In genomic region chr6:62035952-62036351, GRCh38 we compare ENCODE assay signal across 21 cellular contexts.
A peak's percentile ranks its signal among the peaks of the same experiment; 100 is the strongest.
DNase-seq lines count a peak whose midpoint lies in the region; ATAC-seq, FAIRE-seq and TF ChIP-seq lines count a peak whose summit lies in the region.
"Had no signal": no experiment of that assay in that cellular context is flagged by ENCODE, and none has a peak within 500 bp of the region (broad histone marks: within the 10 kb centered on the region; RNA-seq: fewer than 3 reads in every experiment).

No MANE protein-coding gene starts in this region.

- no peak for FAIRE-seq in frontal cortex (lab: Jason Lieb, UNC)
- FAIRE-seq: GM12891, GM18507, H54 had no signal

- intact Hi-C loops in activated CD8-positive, alpha-beta T cell treated with anti-CD3 and anti-CD28 coated beads for 36 hours (cut with micrococcal nuclease): no loop called here
- intact Hi-C loops in stomach (cut with DNase I; ENCODE audit: low total_unique reads): no loop called here

- POLR2A ChIA-PET in activated CD8-positive, alpha-beta T cell treated with anti-CD3 and anti-CD28 coated beads for 36 hours (lab: Charles Lee): no interaction called here

- H3K27ac ChIP-seq in 22Rv1 (no peak overlapping the region), hepatocyte (no peak overlapping the region), stomach (no peak overlapping the region)

- no peaks in the 10 kb centered on the region for H3K79me2 ChIP-seq in hepatocyte

- no peak overlapping the region for H3K4me3 Mint-ChIP-seq in activated CD8-positive, alpha-beta T cell treated with anti-CD3 and anti-CD28 coated beads for 36 hours
- H3K4me3 Mint-ChIP-seq: CD4-positive, CD25-positive, alpha-beta regulatory T cell; CD8-positive, alpha-beta T cell; GM23338; HFFc6 had no signal

- H3K36me3 ChIP-seq in hepatocyte (replicated peaks; ENCODE audit: insufficient read depth, low read depth) (no peaks in the 10 kb centered on the region), stomach (no peaks in the 10 kb centered on the region)
- H3K36me3 ChIP-seq: HAP-1 had no signal

- no peak for ATAC-seq in activated CD8-positive, alpha-beta T cell treated with anti-CD3 and anti-CD28 coated beads for 36 hours
- ATAC-seq: CD8-positive, alpha-beta T cell; GM23338 had no signal

- H3K4me1 ChIP-seq in hepatocyte (ENCODE audit: insufficient read depth): no peaks in the 10 kb centered on the region
- no peaks in the 10 kb centered on the region for H3K4me1 ChIP-seq in stomach
- H3K4me1 ChIP-seq: Caco-2, HAP-1 had no signal

- no peak overlapping the region for H3K4me2 ChIP-seq in hepatocyte

- H3K9me2 ChIP-seq in hepatocyte (replicated peaks; ENCODE audit: insufficient read depth): no peaks in the 10 kb centered on the region

- TF ChIP-seq POLR2A in stomach (IDR thresholded peaks at IDR 0.05): no peak

- no peaks in the 10 kb centered on the region for H3K36me3 Mint-ChIP-seq in activated CD8-positive, alpha-beta T cell treated with anti-CD3 and anti-CD28 coated beads for 36 hours (ENCODE audit: low read depth)
- H3K36me3 Mint-ChIP-seq: CD4-positive, CD25-positive, alpha-beta regulatory T cell; CD8-positive, alpha-beta T cell had no signal

- H4K20me1 ChIP-seq in hepatocyte (ENCODE audit: insufficient read depth, poor library complexity, severe bottlenecking): no peaks in the 10 kb centered on the region

- CTCF ChIA-PET in activated CD8-positive, alpha-beta T cell treated with anti-CD3 and anti-CD28 coated beads for 36 hours (lab: Charles Lee): interaction anchor here (0.6 kb wide), 1 partner anchor 63 kb away, joined by 3 read pairs; no protein-coding TSS in a partner anchor

- 74% methylated on average over 1 of the region's 1 CpG for WGBS in hepatocyte (ENCODE audit: low lambda C conversion rate, missing lambda C conversion rate)
- 50 to 73% (median 56%) methylated on average over 1 of the region's 1 CpG for WGBS in stomach, 5 donors

- H3K27ac Mint-ChIP-seq in activated CD8-positive, alpha-beta T cell treated with anti-CD3 and anti-CD28 coated beads for 36 hours: no peak overlapping the region
- H3K27ac Mint-ChIP-seq: CD4-positive, CD25-positive, alpha-beta regulatory T cell; CD8-positive, alpha-beta T cell; HFFc6 had no signal

- H3K4me1 Mint-ChIP-seq in activated CD8-positive, alpha-beta T cell treated with anti-CD3 and anti-CD28 coated beads for 36 hours (ENCODE audit: low read depth): no peaks in the 10 kb centered on the region
- H3K4me1 Mint-ChIP-seq: CD4-positive, CD25-positive, alpha-beta regulatory T cell had no signal

- no peak overlapping the region for H2AFZ ChIP-seq in hepatocyte
- H2AFZ ChIP-seq: GM23338 had no signal

- H3K4me3 ChIP-seq in LNCaP clone FGC (ENCODE audit: low read depth, low read length) (no peak overlapping the region), hepatocyte (no peak overlapping the region), stomach (no peak overlapping the region)
- H3K4me3 ChIP-seq: GM23338, HAP-1 had no signal

- H3K27me3 ChIP-seq in hepatocyte: no peaks in the 10 kb centered on the region
- H3K27me3 ChIP-seq in stomach: no peaks in the 10 kb centered on the region

- no peak for TF ChIP-seq EP300 in stomach (IDR thresholded peaks at IDR 0.05)

- peak; percentile 52 for DNase-seq in DMS53 (lab: John Stamatoyannopoulos, UW)
- peak; percentile 88 for DNase-seq in LNCaP clone FGC (ENCODE audit: low read depth)
- no peak for DNase-seq in hepatocyte (ENCODE audit: low spot score)
- DNase-seq in KG1 (lab: John Stamatoyannopoulos, UW): no peak
- DNase-seq in activated CD8-positive, alpha-beta T cell treated with anti-CD3 and anti-CD28 coated beads for 36 hours: no peak
- DNase-seq in frontal cortex (ENCODE audit: low spot score in 2 of 2): no peak
- no peak for DNase-seq in stomach
- DNase-seq: C1 segment of cervical spinal cord; Caco-2; CD4-positive, CD25-positive, alpha-beta regulatory T cell; CD8-positive, alpha-beta T cell; DMS153; DMS79 treated with DMSO at 0.1 percent for 48 hours; GF-D8; HFFc6 had no signal

- TF ChIP-seq CTCF in 22Rv1 (IDR thresholded peaks at IDR 0.05) (peak; percentile 10; the same call in 1 of the 2 replicates), LNCaP clone FGC (IDR thresholded peaks at IDR 0.05; ENCODE audit: control insufficient read depth, extremely low read depth, insufficient read depth) (peak; percentile 44), hepatocyte (IDR thresholded peaks at IDR 0.05; ENCODE audit: poor library complexity) (peak; percentile 12), stomach (IDR thresholded peaks at IDR 0.05) (no peak)
- TF ChIP-seq CTCF in activated CD8-positive, alpha-beta T cell treated with anti-CD3 and anti-CD28 coated beads for 36 hours (IDR thresholded peaks at IDR 0.05): no peak

- no peaks in the 10 kb centered on the region for H3K27me3 Mint-ChIP-seq in activated CD8-positive, alpha-beta T cell treated with anti-CD3 and anti-CD28 coated beads for 36 hours
- H3K27me3 Mint-ChIP-seq: CD4-positive, CD25-positive, alpha-beta regulatory T cell had no signal

- no peaks in the 10 kb centered on the region for H3K9me3 ChIP-seq in hepatocyte (ENCODE audit: low read depth)
- H3K9me3 ChIP-seq in stomach: peaks cover 0 to 19% (median 3%) of the 10 kb centered on the region in 4 donors
- H3K9me3 ChIP-seq: Caco-2, HAP-1 had no signal

- H3K9me3 Mint-ChIP-seq in activated CD8-positive, alpha-beta T cell treated with anti-CD3 and anti-CD28 coated beads for 36 hours: peaks cover 12% of the 10 kb centered on the region

Comparison
In these comparisons a context has a peak if more than half of its experiments do, and no peak if none do; other contexts are left out.
1. CTCF ChIP-seq: peak in 22Rv1 (single experiment), LNCaP clone FGC (single experiment) and hepatocyte (single experiment); none in activated CD8-positive, alpha-beta T cell treated with anti-CD3 and anti-CD28 coated beads for 36 hours (single experiment) and stomach (0 of 7).
2. DNase-seq: peak in DMS53 (single experiment) and LNCaP clone FGC (single experiment); none in hepatocyte (single experiment), KG1 (single experiment), activated CD8-positive, alpha-beta T cell treated with anti-CD3 and anti-CD28 coated beads for 36 hours (single experiment), frontal cortex (0 of 2) and stomach (single experiment).